11 cellular contexts compared by ENCODE assay signal in the genomic region with DNA sequence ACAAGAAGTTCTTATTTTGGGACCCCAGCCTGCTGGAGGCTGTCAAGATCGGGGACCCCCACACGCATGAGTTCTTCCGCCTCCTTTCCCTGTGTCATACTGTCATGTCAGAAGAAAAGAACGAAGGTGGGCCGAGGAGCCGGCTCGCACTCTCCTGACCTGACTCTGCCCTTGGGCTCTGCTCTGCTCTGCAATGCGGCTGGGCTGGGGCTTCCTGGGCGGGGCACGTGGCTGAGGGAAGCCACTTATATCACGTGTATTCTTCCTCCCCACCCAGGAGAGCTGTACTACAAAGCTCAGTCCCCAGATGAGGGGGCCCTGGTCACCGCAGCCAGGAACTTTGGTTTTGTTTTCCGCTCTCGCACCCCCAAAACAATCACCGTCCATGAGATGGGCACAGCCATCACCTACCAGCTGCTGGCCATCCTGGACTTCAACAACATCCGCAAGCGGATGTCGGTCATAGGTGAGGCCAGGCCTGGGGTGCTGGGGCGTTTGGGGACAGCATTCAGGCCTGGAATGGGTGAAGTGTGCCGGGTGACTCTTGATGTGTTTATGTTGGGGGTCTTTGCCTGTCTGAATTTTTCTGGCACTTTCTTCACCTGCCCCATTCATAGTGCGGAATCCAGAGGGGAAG. TPM values are rescaled to one million over a fixed set of nuclear protein-coding genes. Genes with fewer than 3 reads are reported as not detected.
A peak's percentile ranks its signal among the peaks of the same experiment; 100 is the strongest.
DNase-seq lines count a peak whose midpoint lies in the region; ATAC-seq lines count a peak whose summit lies in the region.
"Had no signal": no experiment of that assay in that cellular context is flagged by ENCODE, and none has a peak within 500 bp of the region (broad histone marks: within the 10 kb centered on the region; RNA-seq: fewer than 3 reads in every experiment).

No MANE protein-coding gene starts in this region.

- H3K27ac Mint-ChIP-seq in activated CD8-positive, alpha-beta T cell treated with anti-CD3 and anti-CD28 coated beads, Interleukin-2, amount 10 ng/mL, durations not matched to agents 7 days and 5 days, result peak overlapping the region; percentile 86

- H3K4me3 Mint-ChIP-seq in activated CD8-positive, alpha-beta T cell treated with anti-CD3 and anti-CD28 coated beads, Interleukin-2, amount 10 ng/mL, durations not matched to agents 7 days and 5 days, result peak overlapping the region; percentile 62

- DNase-seq in Jurkat, Clone E6-1 (ENCODE audit: low read depth, low spot score), result peak; percentile 56
- DNase-seq in activated CD8-positive, alpha-beta T cell treated with anti-CD3 and anti-CD28 coated beads, Interleukin-2, amount 10 ng/mL, durations not matched to agents 7 days and 5 days, result peak; percentile 89
- peak; percentile 45 for DNase-seq in effector CD8-positive, alpha-beta T cell (lab: John Stamatoyannopoulos, UW)
- DNase-seq in stimulated activated CD4-positive, alpha-beta T cell treated with anti-CD3 and anti-CD28 coated beads, Interleukin-4, amount 100 ng/mL, for 1 hour, result peak; percentile 70
- no peak for DNase-seq in H7
- DNase-seq: amygdala had no signal

- ATAC-seq in activated CD8-positive, alpha-beta T cell treated with anti-CD3 and anti-CD28 coated beads, Interleukin-2, amount 10 ng/mL, durations not matched to agents 7 days and 5 days, result peak; percentile 99
- ATAC-seq in GM18858 (IDR thresholded peaks at IDR 0.05; ENCODE audit: unreplicated experiment) (no peak), HG02870 (IDR thresholded peaks at IDR 0.05; ENCODE audit: unreplicated experiment) (no peak), GM19397 (IDR thresholded peaks at IDR 0.05; ENCODE audit: unreplicated experiment) (no peak)
- ATAC-seq: psoas muscle had no signal

- CTCF ChIA-PET in activated CD8-positive, alpha-beta T cell treated with anti-CD3 and anti-CD28 coated beads, Interleukin-2, amount 10 ng/mL, durations not matched to agents 7 days and 5 days (lab: Charles Lee), result interaction anchor here (0.7 to 13.1 kb wide), 8 partner anchors 8 to 204 kb away, joined by 3 to 158 read pairs (median 4); a partner anchor contains a TSS

- peaks cover 77% of the 10 kb centered on the region for H3K4me1 Mint-ChIP-seq in activated CD8-positive, alpha-beta T cell treated with anti-CD3 and anti-CD28 coated beads, Interleukin-2, amount 10 ng/mL, durations not matched to agents 7 days and 5 days (ENCODE audit: low read depth)

- H3K9me3 Mint-ChIP-seq in activated CD8-positive, alpha-beta T cell treated with anti-CD3 and anti-CD28 coated beads, Interleukin-2, amount 10 ng/mL, durations not matched to agents 7 days and 5 days (ENCODE audit: insufficient read depth), result no peaks in the 10 kb centered on the region

- no peaks in the 10 kb centered on the region for H3K27me3 Mint-ChIP-seq in activated CD8-positive, alpha-beta T cell treated with anti-CD3 and anti-CD28 coated beads, Interleukin-2, amount 10 ng/mL, durations not matched to agents 7 days and 5 days (ENCODE audit: low read depth)

- H3K36me3 ChIP-seq in H7 (replicated peaks; ENCODE audit: control insufficient read depth, insufficient read depth, low read length), result peaks cover 47% of the 10 kb centered on the region

- H3K27me3 ChIP-seq in H7 (ENCODE audit: control insufficient read depth, insufficient read depth, low read length), result no peaks in the 10 kb centered on the region

- H3K36me3 Mint-ChIP-seq in activated CD8-positive, alpha-beta T cell treated with anti-CD3 and anti-CD28 coated beads, Interleukin-2, amount 10 ng/mL, durations not matched to agents 7 days and 5 days (ENCODE audit: low read depth), result peaks cover 89% of the 10 kb centered on the region

- no peak overlapping the region for H3K4me3 ChIP-seq in Jurkat, Clone E6-1 (ENCODE audit: low read length)
- H3K4me3 ChIP-seq in H7 (ENCODE audit: insufficient read depth, low read depth, low read length), result no peak overlapping the region
- H3K4me3 ChIP-seq: psoas muscle had no signal

- POLR2A ChIA-PET in activated CD8-positive, alpha-beta T cell treated with anti-CD3 and anti-CD28 coated beads, Interleukin-2, amount 10 ng/mL, durations not matched to agents 7 days and 5 days (lab: Charles Lee), result interaction anchor here (0.7 to 1.2 kb wide), 3 partner anchors 10 to 149 kb away, joined by 3 read pairs; no protein-coding TSS in a partner anchor

RNA-seq across cellular contexts. Expression of a gene that starts 17.6 kb away (rescaled TPM):
- polyA plus RNA-seq in Jurkat, Clone E6-1 (2012; ENCODE audit: insufficient read depth, insufficient read length), result 15.7 TPM
- 10 to 100 TPM; 65.3 to 71.6 TPM for total RNA-seq in activated CD8-positive, alpha-beta T cell treated with anti-CD3 and anti-CD28 coated beads, Interleukin-2, amount 10 ng/mL, durations not matched to agents 7 days and 5 days
- 62.0 and 73.2 TPM in 2 replicates for total RNA-seq in H7 (2014; rRNA removed; shearing (Covaris generic))

RNA-seq across cellular contexts. Expression of a gene that starts 22.1 kb away (rescaled TPM):
- polyA plus RNA-seq in Jurkat, Clone E6-1 (2012; ENCODE audit: insufficient read depth, insufficient read length), result not detected
- total RNA-seq in activated CD8-positive, alpha-beta T cell treated with anti-CD3 and anti-CD28 coated beads, Interleukin-2, amount 10 ng/mL, durations not matched to agents 7 days and 5 days, result not detected
- not detected in 2 replicates for total RNA-seq in H7 (2014; rRNA removed; shearing (Covaris generic))
- total RNA-seq: frontal cortex, psoas muscle had no signal
